Comparison of ENCODE assay signal across 1 cellular context in genomic region chr17:5419959-5420653, GRCh38.
A peak's percentile ranks its signal among the peaks of the same experiment; 100 is the strongest.
TF ChIP-seq lines count a peak whose summit lies in the region.

Gene RPAIN, plus strand, starts transcription at chr17:5420182. Its CDS starts 29 bp downstream, at chr17:5420211.

TF ChIP-seq in HepG2, 621 proteins besides CTCF, POLR2A, EP300 and RAD21 (continued from another document and continues in another):
- TF ChIP-seq AHDC1 (CRISPR knock-in tag; IDR thresholded peaks at IDR 0.05; ENCODE audit: borderline replicate concordance) (peak; percentile 39; the same call in 1 of the 2 replicates), SMARCC2 (IDR thresholded peaks at IDR 0.05) (no peak), ZNF383 (CRISPR knock-in tag; IDR thresholded peaks at IDR 0.05; ENCODE audit: borderline replicate concordance) (no peak; the same call in 1 of the 2 replicates), ZNF782 (CRISPR knock-in tag; IDR thresholded peaks at IDR 0.05; ENCODE audit: borderline replicate concordance) (peak; percentile 19; the same call in 1 of the 2 replicates), JUNB (CRISPR knock-in tag; IDR thresholded peaks at IDR 0.05; ENCODE audit: borderline replicate concordance) (no peak), ZNF850 (CRISPR knock-in tag; conservative IDR thresholded peaks at IDR 0.05) (no peak), TP53 (CRISPR knock-in tag; conservative IDR thresholded peaks at IDR 0.05) (no peak), LBX2 (CRISPR knock-in tag; IDR thresholded peaks at IDR 0.05; ENCODE audit: borderline replicate concordance) (no peak), ZNF777 (CRISPR knock-in tag; IDR thresholded peaks at IDR 0.05) (no peak), IKZF4 (CRISPR knock-in tag; IDR thresholded peaks at IDR 0.05; ENCODE audit: borderline replicate concordance, low read depth, not compliant biosample characterization) (no peak), ZNF143 (CRISPR knock-in tag; IDR thresholded peaks at IDR 0.05) (peak; percentile 94), CENPT (CRISPR knock-in tag; IDR thresholded peaks at IDR 0.05; ENCODE audit: low read depth) (no peak), POGZ (CRISPR knock-in tag; IDR thresholded peaks at IDR 0.05) (peak; percentile 77), SIN3A (IDR thresholded peaks at IDR 0.05; ENCODE audit: borderline replicate concordance, low read depth, low read length) (peak; percentile 79), ZNF275 (CRISPR knock-in tag; IDR thresholded peaks at IDR 0.05; ENCODE audit: borderline replicate concordance) (no peak), DDIT3 (CRISPR knock-in tag; IDR thresholded peaks at IDR 0.05) (no peak), ZBTB42 (CRISPR knock-in tag; IDR thresholded peaks at IDR 0.05) (no peak), ETV6 (CRISPR knock-in tag; conservative IDR thresholded peaks at IDR 0.05) (0 out of 2 replicates have a peak, but pooled peaks have one; percentile 37), ZMYM2 (CRISPR knock-in tag; IDR thresholded peaks at IDR 0.05) (no peak), ZNF460 (CRISPR knock-in tag; IDR thresholded peaks at IDR 0.05; ENCODE audit: borderline replicate concordance) (no peak), ZNF543 (CRISPR knock-in tag; IDR thresholded peaks at IDR 0.05) (no peak), DNMT3B (CRISPR knock-in tag; conservative IDR thresholded peaks at IDR 0.05) (0 out of 2 replicates have a peak, but pooled peaks have one; percentile 36), NKX3-1 (CRISPR knock-in tag; IDR thresholded peaks at IDR 0.05) (no peak), ZNF451 (CRISPR knock-in tag; IDR thresholded peaks at IDR 0.05) (peak; percentile 22; the same call in 1 of the 2 replicates), LRRFIP1 (CRISPR knock-in tag; conservative IDR thresholded peaks at IDR 0.05) (no peak), SP2 (CRISPR knock-in tag; IDR thresholded peaks at IDR 0.05) (peak; percentile 73; the same call in 1 of the 2 replicates), PTBP1 (IDR thresholded peaks at IDR 0.05; ENCODE audit: low read depth, low read length, poor library complexity, severe bottlenecking) (no peak), CHD4 (IDR thresholded peaks at IDR 0.05; ENCODE audit: borderline replicate concordance, low read length) (no peak; the same call in 1 of the 2 replicates), XBP1 (CRISPR knock-in tag; IDR thresholded peaks at IDR 0.05) (peak; percentile 35; the same call in 1 of the 2 replicates), ARID5B (CRISPR knock-in tag; IDR thresholded peaks at IDR 0.05) (0 out of 2 replicates have a peak, but pooled peaks have one; percentile 22), ZFP36L2 (CRISPR knock-in tag; IDR thresholded peaks at IDR 0.05) (no peak), SAP130 (CRISPR knock-in tag; IDR thresholded peaks at IDR 0.05; ENCODE audit: low read depth) (peak; percentile 93), POLR2AphosphoS2 (IDR thresholded peaks at IDR 0.05; ENCODE audit: low read depth, low read length) (no peak), ZNF7 (CRISPR knock-in tag; IDR thresholded peaks at IDR 0.05) (no peak), ZNF282 (IDR thresholded peaks at IDR 0.05; ENCODE audit: partially characterized antibody) (no peak), SP5 (CRISPR knock-in tag; IDR thresholded peaks at IDR 0.05; ENCODE audit: borderline replicate concordance, low read depth) (peak; percentile 10; the same call in 1 of the 2 replicates), ZSCAN9 (CRISPR knock-in tag; IDR thresholded peaks at IDR 0.05; ENCODE audit: borderline replicate concordance) (peak; percentile 41; the same call in 1 of the 2 replicates), DRAP1 (CRISPR knock-in tag; IDR thresholded peaks at IDR 0.05) (peak; percentile 10; the same call in 1 of the 2 replicates), PITX1 (CRISPR knock-in tag; IDR thresholded peaks at IDR 0.05) (peak; percentile 62), JUN (CRISPR knock-in tag; IDR thresholded peaks at IDR 0.05) (no peak), HNF4A (CRISPR knock-in tag; IDR thresholded peaks at IDR 0.05) (0 out of 2 replicates have a peak, but pooled peaks have one; percentile 2), ZFYVE20 (CRISPR knock-in tag; IDR thresholded peaks at IDR 0.05; ENCODE audit: borderline replicate concordance, low read depth) (no peak), ZNF709 (CRISPR knock-in tag; IDR thresholded peaks at IDR 0.05) (no peak), BCLAF1 (IDR thresholded peaks at IDR 0.05) (no peak), ZFP82 (CRISPR knock-in tag; IDR thresholded peaks at IDR 0.05; ENCODE audit: borderline replicate concordance) (peak; percentile 78; the same call in 1 of the 2 replicates), ATF4 (CRISPR knock-in tag; IDR thresholded peaks at IDR 0.05) (no peak), MLX (CRISPR knock-in tag; IDR thresholded peaks at IDR 0.05) (0 out of 2 replicates have a peak, but pooled peaks have one; percentile 11)
